6 cellular contexts compared by ENCODE assay signal in genomic region chr9:97699824-97700223, GRCh38. TPM values are rescaled to one million over a fixed set of nuclear protein-coding genes. Genes with fewer than 3 reads are reported as not detected.
A peak's percentile ranks its signal among the peaks of the same experiment; 100 is the strongest.
DNase-seq lines count a peak whose midpoint lies in the region; ATAC-seq, FAIRE-seq and TF ChIP-seq lines count a peak whose summit lies in the region.
"Not testable (repeated sequence)": the region's sequence is repeated elsewhere in the genome, so short reads cannot be mapped to it uniquely, and the experiment has no call there.

No MANE protein-coding gene starts in this region.

- peaks cover 22% of the 10 kb centered on the region for H3K79me2 ChIP-seq in Karpas-422 (ENCODE audit: low read length)
- peaks cover 20% of the 10 kb centered on the region for H3K79me2 ChIP-seq in SU-DHL-6 (ENCODE audit: insufficient read depth, low read length)
- peaks cover 23% of the 10 kb centered on the region for H3K79me2 ChIP-seq in GM12878 (ENCODE audit: control insufficient read depth, insufficient read depth, low read length)
- not testable (repeated sequence) for H3K79me2 ChIP-seq in mesendoderm (ENCODE audit: control insufficient read depth, insufficient read depth, low read length)

- H3K79me1 ChIP-seq in mesendoderm (ENCODE audit: low read length): not testable (repeated sequence)

- SMC1A ChIA-PET in GM12878 (lab: Charles Lee; ENCODE audit: uncharacterized antibody, unreplicated experiment): interaction anchor here (1.2 to 2.0 kb wide), 3 partner anchors 20 to 84 kb away, joined by 3 to 5 read pairs (median 5); no protein-coding TSS in a partner anchor

- not testable (repeated sequence) for TF ChIP-seq POLR2A in GM12878 (IDR thresholded peaks at IDR 0.05; ENCODE audit: low read depth, low read length)

- peak overlapping the region; percentile 57 for H3K4me2 ChIP-seq in Karpas-422 (ENCODE audit: low read depth, low read length, poor library complexity, severe bottlenecking)
- peak overlapping the region; percentile 10 for H3K4me2 ChIP-seq in SU-DHL-6 (ENCODE audit: low read depth, low read length, poor library complexity, severe bottlenecking)
- H3K4me2 ChIP-seq in GM12878 (ENCODE audit: control insufficient read depth, insufficient read depth): 0 out of 2 replicates have a peak overlapping the region, but pooled peaks have one; percentile 38
- H3K4me2 ChIP-seq in mesendoderm (ENCODE audit: low read length): not testable (repeated sequence)

- peaks cover 18% of the 10 kb centered on the region for H3K27me3 Mint-ChIP-seq in CD4-positive, CD25-positive, alpha-beta regulatory T cell
- peaks cover 19% of the 10 kb centered on the region for H3K27me3 Mint-ChIP-seq in neural crest cell (ENCODE audit: low read depth)

- H3K18ac ChIP-seq in mesendoderm (ENCODE audit: low read length): not testable (repeated sequence)

- peaks cover 33% of the 10 kb centered on the region for H3K4me1 ChIP-seq in CD4-positive, CD25-positive, alpha-beta regulatory T cell (ENCODE audit: control insufficient read depth, insufficient read depth, low read length, poor library complexity, severe bottlenecking)
- H3K4me1 ChIP-seq in Karpas-422 (ENCODE audit: low read length) (peaks cover 38% of the 10 kb centered on the region), GM12878 (ENCODE audit: control insufficient read depth, insufficient read depth, low read length) (peaks cover 18% of the 10 kb centered on the region)
- not testable (repeated sequence) for H3K4me1 ChIP-seq in mesendoderm (ENCODE audit: control insufficient read depth, low read depth, low read length)

- not testable (repeated sequence) for H4K20me1 ChIP-seq in Karpas-422 (ENCODE audit: insufficient read depth, low read depth, low read length); SU-DHL-6 (ENCODE audit: low read depth, low read length); GM12878 (ENCODE audit: control insufficient read depth, insufficient read depth)

- not testable (repeated sequence) for H3K9me3 ChIP-seq in CD4-positive, CD25-positive, alpha-beta regulatory T cell (ENCODE audit: control insufficient read depth in 2 of 2, low read length in 2 of 2); Karpas-422 (ENCODE audit: low read length); SU-DHL-6 (ENCODE audit: insufficient read depth, low read length); GM12878 (replicated peaks; ENCODE audit: control insufficient read depth, insufficient read depth, low read length)

- BruUV-seq in GM12878 (replicated peaks; lab: Mats Ljungman, UMichigan): not testable (repeated sequence)

- H3K36me3 Mint-ChIP-seq in CD4-positive, CD25-positive, alpha-beta regulatory T cell; neural crest cell (ENCODE audit: low read depth): not testable (repeated sequence)

- H4K8ac ChIP-seq in mesendoderm (ENCODE audit: low read depth, low read length): not testable (repeated sequence)

- H3K4ac ChIP-seq in mesendoderm (ENCODE audit: low read depth, low read length): not testable (repeated sequence)

- intact Hi-C loops in GM12878 (cut with micrococcal nuclease; ENCODE audit: unreplicated experiment): not testable (repeated sequence)

- RAD21 ChIA-PET in GM12878 (lab: Charles Lee; ENCODE audit: unreplicated experiment): interaction anchor here (0.9 to 1.5 kb wide), 2 partner anchors 9 to 84 kb away, joined by 3 to 4 read pairs; no protein-coding TSS in a partner anchor

- H3F3A ChIP-seq in SU-DHL-6 (ENCODE audit: insufficient read depth): not testable (repeated sequence)

- H3K27ac ChIP-seq in CD4-positive, CD25-positive, alpha-beta regulatory T cell (ENCODE audit: insufficient read depth, low read length, poor library complexity, severe bottlenecking); Karpas-422 (ENCODE audit: low read length); SU-DHL-6 (ENCODE audit: low read depth, low read length); GM12878 (ENCODE audit: control insufficient read depth, insufficient read depth); mesendoderm (ENCODE audit: low read depth, low read length): not testable (repeated sequence)

- H3K27me3 ChIP-seq in CD4-positive, CD25-positive, alpha-beta regulatory T cell (ENCODE audit: control insufficient read depth, insufficient read depth, low read length): peaks cover 12% of the 10 kb centered on the region
- H3K27me3 ChIP-seq in Karpas-422 (ENCODE audit: low read length); SU-DHL-6 (ENCODE audit: low read length); GM12878 (replicated peaks in 1 of 2; ENCODE audit: control insufficient read depth in 2 of 2, insufficient read depth in 2 of 2, low read length in 1 of 2); mesendoderm (ENCODE audit: insufficient read depth, low read length, poor library complexity): not testable (repeated sequence)

- POLR2A ChIA-PET in GM12878 (lab: Charles Lee): interaction anchor here (5.0 kb wide), 1 partner anchor 67 kb away, joined by 22 read pairs; the partner anchor contains the start of genes NCBP1 and TSTD2

- H3K4me3 Mint-ChIP-seq in CD4-positive, CD25-positive, alpha-beta regulatory T cell: peak overlapping the region in 3 of 4 donors; percentile 37 to 51 (median 43)
- peak overlapping the region; percentile 4 for H3K4me3 Mint-ChIP-seq in neural crest cell

- not testable (repeated sequence) for H3K36me3 ChIP-seq in CD4-positive, CD25-positive, alpha-beta regulatory T cell (ENCODE audit: control insufficient read depth, insufficient read depth, low read length); Karpas-422 (ENCODE audit: insufficient read depth, low read length); SU-DHL-6 (ENCODE audit: low read length); GM12878 (ENCODE audit: control insufficient read depth in 2 of 2, insufficient read depth in 2 of 2, low read length in 1 of 2); mesendoderm (ENCODE audit: control insufficient read depth, insufficient read depth, low read length)

- not testable (repeated sequence) for H2BK15ac ChIP-seq in mesendoderm (replicated peaks; ENCODE audit: low read depth)

- peak overlapping the region; percentile 1 for H3K23ac ChIP-seq in mesendoderm (ENCODE audit: low read length)

- H4K5ac ChIP-seq in mesendoderm (ENCODE audit: low read length): not testable (repeated sequence)

- H3K4me1 Mint-ChIP-seq in CD4-positive, CD25-positive, alpha-beta regulatory T cell: peaks cover 24 to 46% (median 29%) of the 10 kb centered on the region in 4 donors
- H3K4me1 Mint-ChIP-seq in neural crest cell: peaks cover 28% of the 10 kb centered on the region

- H3K9ac ChIP-seq in Karpas-422 (ENCODE audit: low read length): peak overlapping the region; percentile 34; the same call in 1 of the 2 replicates
- H3K9ac ChIP-seq in SU-DHL-6 (ENCODE audit: low read length); GM12878 (ENCODE audit: control insufficient read depth, insufficient read depth, low read length); mesendoderm (ENCODE audit: low read length): not testable (repeated sequence)

- H2BK120ac ChIP-seq in mesendoderm (ENCODE audit: low read depth, low read length): not testable (repeated sequence)

- H2BK5ac ChIP-seq in mesendoderm (ENCODE audit: low read length): not testable (repeated sequence)

- H2AFZ ChIP-seq in Karpas-422 (ENCODE audit: low read length) (peak overlapping the region; percentile 66; the same call in 1 of the 2 replicates), GM12878 (ENCODE audit: control insufficient read depth, low read depth, low read length) (peak overlapping the region; percentile 40; the same call in 1 of the 2 replicates)
- H2AFZ ChIP-seq in SU-DHL-6 (ENCODE audit: low read depth, low read length, severe bottlenecking): not testable (repeated sequence)

- TF ChIP-seq CTCF in SU-DHL-6 (IDR thresholded peaks at IDR 0.05; ENCODE audit: insufficient read depth, low read length, poor library complexity, severe bottlenecking); GM12878 (IDR thresholded peaks at IDR 0.05 in 2 of 3, conservative IDR thresholded peaks at IDR 0.05 in 1 of 3; ENCODE audit: control insufficient read depth in 2 of 3, extremely low read depth in 1 of 3, insufficient read depth in 1 of 3, low read depth in 3 of 3, low read length in 3 of 3); neural crest cell (conservative IDR thresholded peaks at IDR 0.05): not testable (repeated sequence)

- WGBS in GM12878 (ENCODE audit: insufficient coverage, insufficient replicate concordance, low lambda C conversion rate, missing lambda C conversion rate): 75% methylated on average over 3 of the region's 3 CpGs
- no CpG with 5 or more reads among the region's 3 CpGs for WGBS in mesendoderm (ENCODE audit: extremely low coverage, insufficient coverage, low lambda C conversion rate)

- not testable (repeated sequence) for H3K4me3 ChIP-seq in CD4-positive, CD25-positive, alpha-beta regulatory T cell (ENCODE audit: low read depth, low read length); Karpas-422 (ENCODE audit: low read length); SU-DHL-6 (ENCODE audit: insufficient read depth, low read length, poor library complexity, severe bottlenecking); GM12878; mesendoderm (ENCODE audit: low read length)

- in situ Hi-C loops in GM12878 (cut with MboI): not testable (repeated sequence)

- not testable (repeated sequence) for TF ChIP-seq RAD21 in GM12878 (IDR thresholded peaks at IDR 0.05; ENCODE audit: insufficient read depth, low read depth, low read length)

- not testable (repeated sequence) for H3K27ac Mint-ChIP-seq in CD4-positive, CD25-positive, alpha-beta regulatory T cell; neural crest cell (ENCODE audit: unreplicated experiment)

- CTCF ChIA-PET in GM12878 (lab: Yijun Ruan, JAX): interaction anchor here (1.0 to 1.8 kb wide), 6 partner anchors 9 to 230 kb away, joined by 3 to 8 read pairs (median 4); no protein-coding TSS in a partner anchor

- H2AK5ac ChIP-seq in mesendoderm (ENCODE audit: low read length): not testable (repeated sequence)

- not testable (repeated sequence) for ATAC-seq in CD4-positive, CD25-positive, alpha-beta regulatory T cell (ENCODE audit: low read depth in 2 of 2); GM12878

- FAIRE-seq in GM12878 (lab: Jason Lieb, UNC): not testable (repeated sequence)

- not testable (repeated sequence) for H3K9me2 ChIP-seq in Karpas-422 (replicated peaks; ENCODE audit: insufficient read depth, low read length); SU-DHL-6 (replicated peaks; ENCODE audit: insufficient read depth, low read length)

- H3K56ac ChIP-seq in mesendoderm (ENCODE audit: low read length): not testable (repeated sequence)

- TF ChIP-seq EP300 in GM12878 (IDR thresholded peaks at IDR 0.05; ENCODE audit: borderline replicate concordance in 1 of 2, control insufficient read depth in 1 of 2, low read depth in 2 of 2, low read length in 2 of 2): not testable (repeated sequence)

- H3K9me3 Mint-ChIP-seq in CD4-positive, CD25-positive, alpha-beta regulatory T cell; neural crest cell: not testable (repeated sequence)

- DNase-seq in CD4-positive, CD25-positive, alpha-beta regulatory T cell; Karpas-422; GM12878 (ENCODE audit: low read depth, low spot score); mesendoderm; neural crest cell (ENCODE audit: low read depth, low spot score): not testable (repeated sequence)

RNA-seq across cellular contexts. Expression of gene XPA, which starts 2.7 kb away (rescaled TPM):
- 22.2 TPM for total RNA-seq in CD4-positive, CD25-positive, alpha-beta regulatory T cell
- 10 to 100 TPM; 21.8 to 28.9 (median 25.8) TPM for polyA plus RNA-seq in CD4-positive, CD25-positive, alpha-beta regulatory T cell
- 22.2 and 28.8 TPM in 2 replicates for total RNA-seq in Karpas-422 (2014; rRNA removed; shearing (Covaris generic); ENCODE audit: low replicate concordance)
- total RNA-seq in GM12878 (2013; cell fraction: nucleolus; rRNA removed): 25.9 and 29.7 TPM in 2 replicates
- total RNA-seq in GM12878 (2014; rRNA removed) (10.4 and 11.7 TPM in 2 replicates), GM12878 (2014; rRNA removed; fragmentation: Illumina TruSeq; extraction: Trizol) (15.5 and 17.3 TPM in 2 replicates), GM12878 (2021) (10.4 and 10.8 TPM in 2 replicates), neural crest cell (14.1 and 15.6 TPM in 2 replicates)
- 12.7 TPM for polyA plus RNA-seq in GM12878 (2011; ENCODE audit: low read depth)
- polyA plus RNA-seq in GM12878 (2011; rRNA removed) (6.2 and 11.6 TPM in 2 replicates), GM12878 (2014; fragmentation: Illumina TruSeq; extraction: Trizol) (14.6 and 15.7 TPM in 2 replicates), GM12878 (2014; fragmentation: Nextera tagmentation; extraction: Ambion mirVana) (10 to 100 TPM in 1 of 2 experiments, 1 to 10 TPM in 1; 7.1 to 11.2 TPM), GM12878 (2014; rRNA removed) (13.4 and 16.9 TPM in 2 replicates), GM12878 (2016; fragmentation: Nextera tagmentation; extraction: Ambion mirVana) (10 to 100 TPM; 18.9 to 19.9 TPM)
- polyA plus RNA-seq in GM12878 (2011; cell fraction: cytosol; rRNA removed): 1.3 and 1.7 TPM in 2 replicates
- 4.2 and 5.8 TPM in 2 replicates for polyA plus RNA-seq in GM12878 (2011; cell fraction: nucleus; rRNA removed)
- polyA plus RNA-seq in GM12878 (2012): 12.0 and 15.5 TPM in 2 replicates
- 1.6 and 4.1 TPM in 2 replicates for polyA minus RNA-seq in GM12878 (2011; rRNA and poly(A)+ RNA removed)
- 0.94 and 2.3 TPM in 2 replicates for polyA minus RNA-seq in GM12878 (2011; cell fraction: cytosol; rRNA and poly(A)+ RNA removed)
- polyA minus RNA-seq in GM12878 (2011; cell fraction: nucleus; rRNA and poly(A)+ RNA removed): 4.6 and 8.0 TPM in 2 replicates
- 8.1 TPM for polyA plus RNA-seq in mesendoderm (2013, experiment 1 of 2)
- polyA plus RNA-seq in mesendoderm (2013, experiment 2 of 2): 7.9 TPM
